ENCODE assay signal across 10 cellular contexts in the genomic region with DNA sequence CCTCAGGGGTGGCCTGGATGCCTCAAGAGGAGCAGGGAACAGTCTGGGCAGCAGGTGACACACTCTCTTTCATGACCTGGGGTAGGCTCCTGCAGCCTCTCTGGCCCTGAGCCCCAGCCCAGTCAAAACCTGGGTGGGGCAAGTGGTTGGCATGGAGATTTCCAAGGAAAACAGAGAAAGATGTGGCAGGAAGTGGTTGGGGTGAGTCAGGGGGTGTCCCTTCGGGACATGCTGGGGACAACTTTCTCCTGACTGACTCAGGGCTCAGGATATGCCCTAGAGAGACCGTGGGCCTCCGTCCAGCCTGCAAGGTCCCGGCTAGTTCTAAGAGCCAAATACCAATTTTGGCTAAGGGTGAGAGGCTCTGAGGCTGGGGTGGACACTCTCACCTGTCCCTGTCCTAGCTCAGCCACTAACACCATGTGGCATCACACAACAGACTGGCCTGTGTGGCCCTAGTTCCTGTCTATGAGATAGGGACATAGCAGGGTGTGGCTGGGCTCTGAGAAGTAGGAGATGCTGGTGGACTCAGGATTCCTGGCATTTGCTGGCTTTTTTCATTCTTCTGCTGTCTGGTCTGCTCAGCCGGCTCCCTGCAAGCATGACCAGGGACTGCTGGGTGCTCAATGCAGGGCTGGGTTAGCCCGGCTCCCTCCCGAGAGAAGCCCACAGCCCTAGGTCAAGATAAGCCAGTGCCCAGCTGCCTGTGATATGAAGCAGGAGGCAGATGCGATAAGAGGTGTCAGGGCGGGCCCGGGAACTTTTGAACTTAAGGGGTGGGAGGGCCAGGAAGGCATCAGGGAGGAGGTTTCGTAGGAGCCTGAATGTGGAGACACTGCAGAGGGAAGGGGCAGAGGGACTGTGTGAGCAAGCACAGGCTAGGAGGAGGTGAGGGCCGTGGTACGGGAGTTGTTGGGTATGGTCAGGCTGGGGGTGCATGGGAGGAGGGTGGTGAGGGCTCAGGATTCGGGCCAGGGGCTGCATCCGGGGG. TPM values are rescaled to one million over a fixed set of nuclear protein-coding genes. Genes with fewer than 3 reads are reported as not detected.
DNase-seq lines count a peak whose midpoint lies in the region; ATAC-seq, FAIRE-seq and TF ChIP-seq lines count a peak whose summit lies in the region.
"Had no signal": no experiment of that assay in that cellular context is flagged by ENCODE, and none has a peak within 500 bp of the region (broad histone marks: within the 10 kb centered on the region; RNA-seq: fewer than 3 reads in every experiment).

No MANE protein-coding gene starts in this region.

- CTCF ChIA-PET in activated naive CD4-positive, alpha-beta T cell treated with anti-CD3 and anti-CD28 coated beads, Interleukin-2, amount 10 ng/mL, durations not matched to agents 7 days and 5 days (lab: Charles Lee) = interaction anchor here (0.6 kb wide), 1 partner anchor 23 kb away, joined by 4 read pairs; no protein-coding TSS in a partner anchor
- CTCF ChIA-PET in GM12878 (lab: Yijun Ruan, JAX) = no interaction called here

- dilution Hi-C loops in keratinocyte (cut with MboI; ENCODE audit: extremely low pct_ligation_motif_present, low sequenced_read_pairs) = no loop called here

- FAIRE-seq in GM12878 (lab: Jason Lieb, UNC) (no peak), keratinocyte (lab: Jason Lieb, UNC) (no peak)

- no peak overlapping the region for H3K4me2 ChIP-seq in GM12878 (ENCODE audit: control insufficient read depth, insufficient read depth)
- H3K4me2 ChIP-seq in keratinocyte (ENCODE audit: control insufficient read depth, extremely low read depth, insufficient read depth, low read depth, low read length) = peak overlapping the region; percentile 10

- H3K27ac Mint-ChIP-seq in activated naive CD4-positive, alpha-beta T cell treated with anti-CD3 and anti-CD28 coated beads, Interleukin-2, amount 10 ng/mL, durations not matched to agents 7 days and 5 days = peak overlapping the region; percentile 45
- H3K27ac Mint-ChIP-seq: CD14-positive monocyte, memory B cell had no signal

- in situ Hi-C loops in GM12878 (cut with MboI) = no loop called here

- ATAC-seq in GM12878 = peak; percentile 10; the same call in 1 of the 3 replicates

- H3K4me1 ChIP-seq in GM12878 (ENCODE audit: control insufficient read depth, insufficient read depth, low read length) (no peaks in the 10 kb centered on the region), keratinocyte (ENCODE audit: control insufficient read depth, extremely low read depth, insufficient read depth, low read length) (peaks cover 10% of the 10 kb centered on the region), urinary bladder (ENCODE audit: insufficient read depth) (no peaks in the 10 kb centered on the region)

- H3K27me3 ChIP-seq in GM12878 (replicated peaks in 1 of 2; ENCODE audit: control insufficient read depth in 2 of 2, insufficient read depth in 2 of 2, low read length in 1 of 2) (no peaks in the 10 kb centered on the region; a peak in 1 of 4 replicates), keratinocyte (ENCODE audit: control insufficient read depth, extremely low read depth, insufficient read depth, low read length) (no peaks in the 10 kb centered on the region)

- H3K9me3 ChIP-seq in GM12878 (replicated peaks; ENCODE audit: control insufficient read depth, insufficient read depth, low read length) (no peaks in the 10 kb centered on the region), keratinocyte (ENCODE audit: control insufficient read depth, low read depth, low read length) (no peaks in the 10 kb centered on the region)

- WGBS in GM12878 (ENCODE audit: insufficient coverage, insufficient replicate concordance, low lambda C conversion rate, missing lambda C conversion rate) = 30% methylated on average over 15 of the region's 15 CpGs
- 57% methylated on average over 15 of the region's 15 CpGs for WGBS in urinary bladder

- POLR2A ChIA-PET in GM12878 (lab: Charles Lee) = no interaction called here

- TF ChIP-seq RAD21 in GM12878 (IDR thresholded peaks at IDR 0.05; ENCODE audit: insufficient read depth, low read depth, low read length) = no peak

- RAD21 ChIA-PET in GM12878 (lab: Charles Lee; ENCODE audit: unreplicated experiment) = no interaction called here

- intact Hi-C loops in GM12878 (cut with micrococcal nuclease; ENCODE audit: unreplicated experiment) = no loop called here

- SMC1A ChIA-PET in GM12878 (lab: Charles Lee; ENCODE audit: uncharacterized antibody, unreplicated experiment) = no interaction called here

- no peaks in the 10 kb centered on the region for H3K9me1 ChIP-seq in keratinocyte (ENCODE audit: control insufficient read depth, extremely low read depth, insufficient read depth, low read length)

- H3K4me3 ChIP-seq in GM12878 (no peak overlapping the region), keratinocyte (ENCODE audit: control insufficient read depth in 2 of 3, extremely low read depth in 1 of 3, insufficient read depth in 2 of 3, low read depth in 1 of 3, low read length in 3 of 3) (no peak overlapping the region), urinary bladder (ENCODE audit: low read depth, low read length) (peak overlapping the region; percentile 23)

- BruUV-seq in GM12878 (replicated peaks; lab: Mats Ljungman, UMichigan) = no TSS peak

- TF ChIP-seq CTCF in GM12878 (IDR thresholded peaks at IDR 0.05 in 2 of 3, conservative IDR thresholded peaks at IDR 0.05 in 1 of 3; ENCODE audit: control insufficient read depth in 2 of 3, extremely low read depth in 1 of 3, insufficient read depth in 1 of 3, low read depth in 3 of 3, low read length in 3 of 3) = no peak
- no peak for TF ChIP-seq CTCF in keratinocyte (optimal IDR thresholded peaks at IDR 0.05 in 1 of 3, IDR thresholded peaks at IDR 0.05 in 1 of 3, conservative IDR thresholded peaks at IDR 0.05 in 1 of 3; ENCODE audit: extremely low read depth in 1 of 3, insufficient read depth in 2 of 3, low read length in 3 of 3)

- peaks cover 3% of the 10 kb centered on the region for H3K4me1 Mint-ChIP-seq in activated naive CD4-positive, alpha-beta T cell treated with anti-CD3 and anti-CD28 coated beads, Interleukin-2, amount 10 ng/mL, durations not matched to agents 7 days and 5 days

- H3K36me3 Mint-ChIP-seq in activated naive CD4-positive, alpha-beta T cell treated with anti-CD3 and anti-CD28 coated beads, Interleukin-2, amount 10 ng/mL, durations not matched to agents 7 days and 5 days = no peaks in the 10 kb centered on the region
- H3K36me3 Mint-ChIP-seq: CD14-positive monocyte, memory B cell had no signal

- TF ChIP-seq EP300 in GM12878 (IDR thresholded peaks at IDR 0.05; ENCODE audit: borderline replicate concordance in 1 of 2, control insufficient read depth in 1 of 2, low read depth in 2 of 2, low read length in 2 of 2) = no peak

- H3K27ac ChIP-seq in GM12878 (ENCODE audit: control insufficient read depth, insufficient read depth) = no peak overlapping the region
- no peak overlapping the region for H3K27ac ChIP-seq in keratinocyte (ENCODE audit: control insufficient read depth, insufficient read depth, low read length)
- H3K27ac ChIP-seq in urinary bladder (ENCODE audit: low read depth) = no peak overlapping the region

- no peaks in the 10 kb centered on the region for H3K9me3 Mint-ChIP-seq in activated naive CD4-positive, alpha-beta T cell treated with anti-CD3 and anti-CD28 coated beads, Interleukin-2, amount 10 ng/mL, durations not matched to agents 7 days and 5 days
- H3K9me3 Mint-ChIP-seq: CD14-positive monocyte, memory B cell had no signal

- H3K36me3 ChIP-seq in GM12878 (ENCODE audit: control insufficient read depth in 2 of 2, insufficient read depth in 2 of 2, low read length in 1 of 2) (no peaks in the 10 kb centered on the region), keratinocyte (ENCODE audit: control insufficient read depth in 2 of 2, extremely low read depth in 1 of 2, insufficient read depth in 2 of 2, low read length in 2 of 2) (no peaks in the 10 kb centered on the region), urinary bladder (ENCODE audit: insufficient read depth) (no peaks in the 10 kb centered on the region)

- H3K9ac ChIP-seq in GM12878 (ENCODE audit: control insufficient read depth, insufficient read depth, low read length) (no peak overlapping the region), keratinocyte (ENCODE audit: control insufficient read depth, extremely low read depth, insufficient read depth, low read length) (no peak overlapping the region)

- no peak for DNase-seq in activated naive CD4-positive, alpha-beta T cell treated with anti-CD3 and anti-CD28 coated beads, Interleukin-2, amount 10 ng/mL, durations not matched to agents 7 days and 5 days
- no peak for DNase-seq in activated naive CD4-positive, alpha-beta T cell (lab: John Stamatoyannopoulos, UW)
- DNase-seq in GM12878 (ENCODE audit: low read depth, low spot score) (no peak), keratinocyte (ENCODE audit: low read depth, low spot score) (no peak), COLO668 (lab: John Stamatoyannopoulos, UW; ENCODE audit: unreplicated experiment) (no peak)
- DNase-seq in stimulated activated CD4-positive, alpha-beta T cell treated with anti-CD3 and anti-CD28 coated beads, Interleukin-12 subunit alpha, Interleukin-12 subunit beta, amount 100 ng/mL, for 4 hours = no peak
- no peak for DNase-seq in NK-92 treated with Interleukin-12 subunit alpha and Interleukin-12 subunit beta, amount 100 ng/mL, for 24 hours (lab: John Stamatoyannopoulos, UW)

- TF ChIP-seq POLR2A in GM12878 (IDR thresholded peaks at IDR 0.05; ENCODE audit: low read depth, low read length) = no peak

- H4K20me1 ChIP-seq in GM12878 (ENCODE audit: control insufficient read depth, insufficient read depth) (no peaks in the 10 kb centered on the region), keratinocyte (ENCODE audit: control insufficient read depth, extremely low read depth, insufficient read depth, low read length) (no peaks in the 10 kb centered on the region)

- peaks cover 11% of the 10 kb centered on the region for H3K27me3 Mint-ChIP-seq in activated naive CD4-positive, alpha-beta T cell treated with anti-CD3 and anti-CD28 coated beads, Interleukin-2, amount 10 ng/mL, durations not matched to agents 7 days and 5 days

- H2AFZ ChIP-seq in GM12878 (ENCODE audit: control insufficient read depth, low read depth, low read length) = no peak overlapping the region
- no peak overlapping the region for H2AFZ ChIP-seq in keratinocyte (ENCODE audit: control insufficient read depth, low read length)

- no peaks in the 10 kb centered on the region for H3K79me2 ChIP-seq in GM12878 (ENCODE audit: control insufficient read depth, insufficient read depth, low read length)
- no peaks in the 10 kb centered on the region for H3K79me2 ChIP-seq in keratinocyte (ENCODE audit: control insufficient read depth, insufficient read depth, low read length)

- no peak overlapping the region for H3K4me3 Mint-ChIP-seq in activated naive CD4-positive, alpha-beta T cell treated with anti-CD3 and anti-CD28 coated beads, Interleukin-2, amount 10 ng/mL, durations not matched to agents 7 days and 5 days
- H3K4me3 Mint-ChIP-seq: CD14-positive monocyte, memory B cell had no signal

RNA-seq across cellular contexts. Expression of a gene that starts 3.3 kb away (rescaled TPM):
- total RNA-seq in GM12878 (2013; cell fraction: nucleolus; rRNA removed) = 0.24 and 0.44 TPM in 2 replicates
- total RNA-seq in GM12878 (2014; rRNA removed) (not detected in 2 replicates), GM12878 (2014; rRNA removed; fragmentation: Illumina TruSeq; extraction: Trizol) (not detected in 2 replicates), GM12878 (2021) (0.64 and 0.72 TPM in 2 replicates), urinary bladder (70.9 TPM)
- not detected for polyA plus RNA-seq in GM12878 (2011; ENCODE audit: low read depth)
- polyA plus RNA-seq in GM12878 (2011; rRNA removed) (0.03 TPM in 1 of 2 replicates, not detected in the other), GM12878 (2014; fragmentation: Illumina TruSeq; extraction: Trizol) (not detected in 2 replicates), GM12878 (2014; fragmentation: Nextera tagmentation; extraction: Ambion mirVana) (not detected), GM12878 (2014; rRNA removed) (not detected in 2 replicates), GM12878 (2016; fragmentation: Nextera tagmentation; extraction: Ambion mirVana) (not detected), keratinocyte (0.03 to 0.17 TPM (median 0.07 TPM) in 3 replicates), urinary bladder (394 TPM)
- polyA plus RNA-seq in GM12878 (2011; cell fraction: cytosol; rRNA removed) = 0.03 TPM in 1 of 2 replicates, not detected in the other
- polyA plus RNA-seq in GM12878 (2011; cell fraction: nucleus; rRNA removed) = 0.19 and 0.21 TPM in 2 replicates
- not detected in 2 replicates for polyA plus RNA-seq in GM12878 (2012)
- not detected in 2 replicates for polyA minus RNA-seq in GM12878 (2011; rRNA and poly(A)+ RNA removed)
- not detected in 2 replicates for polyA minus RNA-seq in GM12878 (2011; cell fraction: cytosol; rRNA and poly(A)+ RNA removed)
- not detected in 2 replicates for polyA minus RNA-seq in GM12878 (2011; cell fraction: nucleus; rRNA and poly(A)+ RNA removed)
- polyA plus RNA-seq in keratinocyte (2011; ENCODE audit: low read depth) = not detected
- polyA plus RNA-seq in keratinocyte (2011; cell fraction: cytosol; rRNA removed) = not detected in 2 replicates
- 0.34 and 0.63 TPM in 2 replicates for polyA plus RNA-seq in keratinocyte (2011; cell fraction: nucleus; rRNA removed)
- 0.07 and 0.23 TPM in 2 replicates for polyA plus RNA-seq in keratinocyte (2012; ENCODE audit: low replicate concordance)
- 0.10 to 0.23 TPM in 2 of 3 replicates, not detected in the other for polyA minus RNA-seq in keratinocyte
- not detected for polyA minus RNA-seq in keratinocyte (2011; cell fraction: cytosol; rRNA and poly(A)+ RNA removed)
- 0.21 and 0.47 TPM in 2 replicates for polyA minus RNA-seq in keratinocyte (2011; cell fraction: nucleus; rRNA and poly(A)+ RNA removed)
- polyA plus RNA-seq: CD14-positive monocyte had no signal

RNA-seq across cellular contexts. Expression of a gene that starts 48.8 kb away (rescaled TPM):
- not detected in 2 replicates for total RNA-seq in GM12878 (2013; cell fraction: nucleolus; rRNA removed)
- total RNA-seq in GM12878 (2014; rRNA removed) (not detected in 2 replicates), GM12878 (2014; rRNA removed; fragmentation: Illumina TruSeq; extraction: Trizol) (not detected in 2 replicates), GM12878 (2021) (not detected in 2 replicates), urinary bladder (not detected)
- polyA plus RNA-seq in GM12878 (2011; ENCODE audit: low read depth) = not detected
- polyA plus RNA-seq in GM12878 (2011; rRNA removed) (not detected in 2 replicates), GM12878 (2014; fragmentation: Illumina TruSeq; extraction: Trizol) (not detected in 2 replicates), GM12878 (2014; fragmentation: Nextera tagmentation; extraction: Ambion mirVana) (not detected), GM12878 (2014; rRNA removed) (not detected in 2 replicates), GM12878 (2016; fragmentation: Nextera tagmentation; extraction: Ambion mirVana) (not detected), keratinocyte (not detected in 3 replicates), urinary bladder (not detected)
- polyA plus RNA-seq in GM12878 (2011; cell fraction: cytosol; rRNA removed) = not detected in 2 replicates
- 0.25 TPM in 1 of 2 replicates, not detected in the other for polyA plus RNA-seq in GM12878 (2011; cell fraction: nucleus; rRNA removed)
- polyA plus RNA-seq in GM12878 (2012) = not detected in 2 replicates
- not detected in 2 replicates for polyA minus RNA-seq in GM12878 (2011; rRNA and poly(A)+ RNA removed)
- not detected in 2 replicates for polyA minus RNA-seq in GM12878 (2011; cell fraction: cytosol; rRNA and poly(A)+ RNA removed)
- not detected in 2 replicates for polyA minus RNA-seq in GM12878 (2011; cell fraction: nucleus; rRNA and poly(A)+ RNA removed)
- not detected for polyA plus RNA-seq in keratinocyte (2011; ENCODE audit: low read depth)
- not detected in 2 replicates for polyA plus RNA-seq in keratinocyte (2011; cell fraction: cytosol; rRNA removed)
- not detected in 2 replicates for polyA plus RNA-seq in keratinocyte (2011; cell fraction: nucleus; rRNA removed)
- polyA plus RNA-seq in keratinocyte (2012; ENCODE audit: low replicate concordance) = not detected in 2 replicates
- polyA minus RNA-seq in keratinocyte = not detected in 3 replicates
- polyA minus RNA-seq in keratinocyte (2011; cell fraction: cytosol; rRNA and poly(A)+ RNA removed) = not detected
- not detected in 2 replicates for polyA minus RNA-seq in keratinocyte (2011; cell fraction: nucleus; rRNA and poly(A)+ RNA removed)
- polyA plus RNA-seq: CD14-positive monocyte had no signal

Comparison
In these comparisons a context has a peak if more than half of its experiments do, and no peak if none do; other contexts are left out.
1. RNA of a gene that starts 3.3 kb away (polyA plus RNA-seq): 394 TPM in urinary bladder (single experiment); 0.03 to 0.63 TPM in keratinocyte and 0.03 to 0.21 TPM in GM12878; every median in the first group is over 100 times any median in the second.